In the genomic region with DNA sequence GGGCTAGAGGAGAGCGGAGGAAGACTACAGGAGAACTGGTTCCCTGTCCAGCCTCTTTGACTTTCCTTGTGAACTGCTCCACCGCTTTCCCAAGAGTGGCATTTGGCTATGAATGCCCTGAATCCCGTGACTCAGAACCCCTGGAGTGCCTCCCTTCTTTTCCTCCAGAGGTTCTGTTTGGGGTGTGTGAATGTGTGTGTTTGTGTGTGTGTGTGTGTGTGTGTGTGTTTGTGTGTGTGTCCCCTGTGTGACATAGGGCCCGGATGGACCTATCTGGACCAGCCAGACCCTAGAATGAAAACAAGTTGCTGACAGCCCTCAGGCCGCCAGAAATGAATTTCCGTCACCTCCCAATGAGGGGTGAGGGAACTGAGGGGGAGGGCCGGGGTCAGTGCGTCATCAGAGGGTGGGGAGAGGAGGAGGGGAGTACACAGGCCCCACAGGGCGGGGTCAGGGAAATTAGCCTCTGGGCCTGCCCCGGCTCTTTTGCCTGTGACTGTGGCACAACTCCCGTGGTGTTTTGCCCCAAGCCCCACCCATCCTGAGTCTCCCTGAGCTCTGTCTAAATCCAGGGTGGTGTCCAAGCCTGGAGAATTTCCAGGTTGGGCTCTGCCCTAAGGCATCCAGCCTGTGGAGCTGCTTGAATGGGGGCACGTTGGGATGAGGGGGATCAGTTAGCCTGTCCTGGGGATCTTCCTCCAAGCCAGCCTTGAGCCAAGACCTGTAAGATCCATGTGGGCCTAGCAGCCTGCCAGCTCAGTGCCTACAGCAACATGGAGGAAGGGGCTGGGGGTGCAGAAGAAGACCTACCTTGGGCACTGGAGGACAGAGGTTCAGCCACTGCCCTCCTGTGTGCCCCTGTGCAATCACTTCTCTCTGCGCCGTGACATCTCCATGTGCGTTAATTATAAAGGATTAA, we compare ENCODE assay signal across 8 cellular contexts. TPM values are rescaled to one million over a fixed set of nuclear protein-coding genes. Genes with fewer than 3 reads are reported as not detected.
DNase-seq lines count a peak whose midpoint lies in the region; ATAC-seq and TF ChIP-seq lines count a peak whose summit lies in the region.

No MANE protein-coding gene starts in this region.

- TF ChIP-seq CTCF in activated B cell treated with CpG ODN at 0.5 μM for 24 hours (IDR thresholded peaks at IDR 0.05): no peak

- DNase-seq in stimulated activated CD4-positive, alpha-beta T cell treated with anti-CD3 and anti-CD28 coated beads, Interleukin-15, amount 100 ng/mL, for 24 hours: peak; percentile 31
- DNase-seq in stimulated activated CD4-positive, alpha-beta T cell treated with anti-CD3 and anti-CD28 coated beads, Interleukin-12 subunit alpha, Interleukin-12 subunit beta, amount 100 ng/mL, for 4 hours: no peak
- DNase-seq in M059J (ENCODE audit: low read depth) (peak; percentile 97), activated B cell treated with CpG ODN at 0.5 μM for 24 hours (peak; percentile 50), germinal center (ENCODE audit: low spot score) (peak; percentile 51), neuronal stem cell (ENCODE audit: low spot score) (peak; percentile 95), NCI-H2196 treated with DMSO at 0.1 percent for 48 hours (lab: John Stamatoyannopoulos, UW; ENCODE audit: unreplicated experiment) (no peak)

- POLR2A ChIA-PET in activated B cell treated with CpG ODN at 0.5 μM for 24 hours (lab: Charles Lee): interaction anchor here (1.2 to 6.0 kb wide), 5 partner anchors 10 to 19 kb away, joined by 3 to 122 read pairs (median 5); a partner anchor contains a TSS

- H3K79me1 ChIP-seq in neuronal stem cell (ENCODE audit: low read depth, low read length): no peaks in the 10 kb centered on the region

- no peak overlapping the region for H2BK12ac ChIP-seq in neuronal stem cell (ENCODE audit: low read length)

- peak overlapping the region; percentile 81 for H2AFZ ChIP-seq in neuronal stem cell (ENCODE audit: low read length)

- no CpG with 5 or more reads among the region's 15 CpGs for WGBS in neuronal stem cell (ENCODE audit: extremely low coverage in 2 of 2, insufficient read length in 2 of 2, insufficient replicate concordance in 1 of 2), 2 donors

- no peaks in the 10 kb centered on the region for H3K9me3 ChIP-seq in neuronal stem cell (replicated peaks in 1 of 2; ENCODE audit: control insufficient read depth in 2 of 2, insufficient read depth in 1 of 2, low read depth in 1 of 2, low read length in 2 of 2)

- peaks cover 51% of the 10 kb centered on the region for H3K4me1 Mint-ChIP-seq in activated B cell treated with CpG ODN at 0.5 μM for 24 hours

- H2BK15ac ChIP-seq in neuronal stem cell (ENCODE audit: low read length): no peak overlapping the region

- H3K27me3 ChIP-seq in neuronal stem cell (ENCODE audit: control insufficient read depth in 3 of 3, insufficient read depth in 3 of 3, low read depth in 1 of 3, low read length in 3 of 3): no peaks in the 10 kb centered on the region

- H3K27ac Mint-ChIP-seq in activated B cell treated with CpG ODN at 0.5 μM for 24 hours: peak overlapping the region; percentile 26

- no peak overlapping the region for H2BK5ac ChIP-seq in neuronal stem cell (ENCODE audit: low read length)

- H3K4me1 ChIP-seq in neuronal stem cell (ENCODE audit: control insufficient read depth in 2 of 2, insufficient read depth in 1 of 2, low read depth in 1 of 2, low read length in 2 of 2): peaks cover 28 to 64% of the 10 kb centered on the region in 2 donors

- intact Hi-C loops in activated B cell treated with CpG ODN at 0.5 μM for 24 hours (cut with micrococcal nuclease): no loop called here

- H3K4me3 Mint-ChIP-seq in activated B cell treated with CpG ODN at 0.5 μM for 24 hours: no peak overlapping the region

- no peak overlapping the region for H2BK120ac ChIP-seq in neuronal stem cell (ENCODE audit: low read depth, low read length)

- H3K18ac ChIP-seq in neuronal stem cell (ENCODE audit: low read length): peak overlapping the region; percentile 86

- peak overlapping the region; percentile 29 for H3K4me2 ChIP-seq in neuronal stem cell (ENCODE audit: insufficient read depth, low read length, poor library complexity, severe bottlenecking)

- peaks cover 4% of the 10 kb centered on the region for H3K27me3 Mint-ChIP-seq in activated B cell treated with CpG ODN at 0.5 μM for 24 hours

- no peak overlapping the region for H3K9ac ChIP-seq in neuronal stem cell (ENCODE audit: low read depth, low read length, poor library complexity)

- H4K91ac ChIP-seq in neuronal stem cell (ENCODE audit: low read depth, low read length, poor library complexity): no peak overlapping the region

- H3K4me3 ChIP-seq in neuronal stem cell (ENCODE audit: low read length in 2 of 2): peak overlapping the region in 1 of 2 donors; percentile 3

- H2AK5ac ChIP-seq in neuronal stem cell (ENCODE audit: low read depth, low read length): no peak overlapping the region

- ATAC-seq in activated B cell treated with CpG ODN at 0.5 μM for 24 hours (ENCODE audit: low read depth) (peak; percentile 80), GM18505 (IDR thresholded peaks at IDR 0.05; ENCODE audit: unreplicated experiment) (no peak)

- no peak overlapping the region for H3K14ac ChIP-seq in neuronal stem cell (ENCODE audit: low read length)

- no peaks in the 10 kb centered on the region for H3K36me3 Mint-ChIP-seq in activated B cell treated with CpG ODN at 0.5 μM for 24 hours (ENCODE audit: low read depth)

- no peaks in the 10 kb centered on the region for H3K9me3 Mint-ChIP-seq in activated B cell treated with CpG ODN at 0.5 μM for 24 hours

- CTCF ChIA-PET in activated B cell treated with CpG ODN at 0.5 μM for 24 hours (lab: Charles Lee): interaction anchor here (2.5 kb wide), 1 partner anchor 12 kb away, joined by 10 read pairs; no protein-coding TSS in a partner anchor

- no peak overlapping the region for H3K4ac ChIP-seq in neuronal stem cell (ENCODE audit: low read length)

- no peak overlapping the region for H4K8ac ChIP-seq in neuronal stem cell (ENCODE audit: low read depth, low read length)

- no peak overlapping the region for H3K23ac ChIP-seq in neuronal stem cell (ENCODE audit: low read depth, low read length, poor library complexity)

- H3K36me3 ChIP-seq in neuronal stem cell (replicated peaks in 1 of 2; ENCODE audit: control insufficient read depth in 2 of 2, insufficient read depth in 2 of 2, low read length in 2 of 2): no peaks in the 10 kb centered on the region

- no peak for TF ChIP-seq POLR2A in GM18505 (IDR thresholded peaks at IDR 0.05; ENCODE audit: borderline replicate concordance, extremely low read depth, insufficient read depth, insufficient read length)

- peak overlapping the region; percentile 93 for H3K27ac ChIP-seq in neuronal stem cell (replicated peaks; ENCODE audit: low read length)

RNA-seq across cellular contexts. Expression of a gene that starts 15.2 kb away (rescaled TPM):
- total RNA-seq in M059J (2014; rRNA removed; shearing (Covaris generic)): 63.0 and 71.2 TPM in 2 replicates
- 57.0 and 59.1 TPM in 2 replicates for total RNA-seq in activated B cell treated with CpG ODN at 0.5 μM for 24 hours
- polyA plus RNA-seq in neuronal stem cell (2013, experiment 1 of 2): 52.5 TPM
- 51.4 TPM for polyA plus RNA-seq in neuronal stem cell (2013, experiment 2 of 2)

RNA-seq across cellular contexts. Expression of a gene that starts 57.9 kb away (rescaled TPM):
- 0.05 and 0.69 TPM in 2 replicates for total RNA-seq in M059J (2014; rRNA removed; shearing (Covaris generic))
- 0.17 TPM in 1 of 2 replicates, not detected in the other for total RNA-seq in activated B cell treated with CpG ODN at 0.5 μM for 24 hours
- polyA plus RNA-seq in neuronal stem cell (2013, experiment 1 of 2): 1.8 TPM
- polyA plus RNA-seq in neuronal stem cell (2013, experiment 2 of 2): 1.5 TPM

Comparison
In these comparisons a context has a peak if more than half of its experiments do, and no peak if none do; other contexts are left out.
1. DNase-seq: peak in stimulated activated CD4-positive, alpha-beta T cell treated with anti-CD3 and anti-CD28 coated beads, Interleukin-15, amount 100 ng/mL, for 24 hours (single experiment), M059J (single experiment), activated B cell treated with CpG ODN at 0.5 μM for 24 hours (single experiment), germinal center (single experiment) and neuronal stem cell (single experiment); none in stimulated activated CD4-positive, alpha-beta T cell treated with anti-CD3 and anti-CD28 coated beads, Interleukin-12 subunit alpha, Interleukin-12 subunit beta, amount 100 ng/mL, for 4 hours (single experiment) and NCI-H2196 treated with DMSO at 0.1 percent for 48 hours (single experiment).